Comparison of ENCODE assay signal across 8 cellular contexts in genomic region chr16:29806096-29806579, GRCh38. TPM values are rescaled to one million over a fixed set of nuclear protein-coding genes. Genes with fewer than 3 reads are reported as not detected.
DNase-seq lines count a peak whose midpoint lies in the region; ATAC-seq and TF ChIP-seq lines count a peak whose summit lies in the region.

TSS of gene MAZ (plus strand) at chr16:29806529. CDS start at chr16:29806702, 173 bp downstream.

- H3K23ac ChIP-seq in IMR-90 (ENCODE audit: low read depth, low read length) = peak within 1 kb of the TSS; percentile 96; the same call in 1 of the 2 replicates

- peak within 1 kb of the TSS; percentile 82 to 97; a peak in 2 of 4 replicates for H4K8ac ChIP-seq in IMR-90 (ENCODE audit: low read depth in 2 of 2, low read length in 2 of 2)

- no peak for TF ChIP-seq RAD21 in IMR-90 (IDR thresholded peaks at IDR 0.05; ENCODE audit: low read length)

- CTCF ChIA-PET in IMR-90 (lab: Yijun Ruan, JAX) = no interaction called here

- peaks cover 24% of the 10 kb centered on the region for H4K20me1 ChIP-seq in IMR-90 (ENCODE audit: insufficient read depth, low read length)

- ATAC-seq in IMR-90 (ENCODE audit: low read depth) = peak; percentile 21
- ATAC-seq in effector memory CD8-positive, alpha-beta T cell (replicated peaks) = no peak
- no peak for ATAC-seq in HG03175 (IDR thresholded peaks at IDR 0.05; ENCODE audit: unreplicated experiment)

- H3K9me1 ChIP-seq in IMR-90 (ENCODE audit: insufficient read depth, low read length) = 0 out of 2 replicates have a peak, but pooled peaks cover 3% of the 10 kb centered on the region

- in situ Hi-C loops in IMR-90 (cut with MboI; ENCODE audit: low sequenced_read_pairs) = no loop called here

- peak within 1 kb of the TSS; percentile 75 for H2BK120ac ChIP-seq in IMR-90 (ENCODE audit: low read depth, low read length)

- peak within 1 kb of the TSS; percentile 74 for H4K5ac ChIP-seq in IMR-90 (ENCODE audit: low read depth, low read length)

- peak within 1 kb of the TSS; percentile 86 for H3K9ac ChIP-seq in IMR-90 (ENCODE audit: low read depth, low read length)

- no CpG with 5 or more reads among the region's 67 CpGs for WGBS in IMR-90 (ENCODE audit: extremely low coverage in 2 of 2, insufficient read length in 1 of 2), 2 experiments
- 3% methylated on average over 65 of the region's 67 CpGs for WGBS in thymus

- H3K27ac ChIP-seq in IMR-90 (ENCODE audit: insufficient read depth, low read length) (peak within 1 kb of the TSS; percentile 96), thymus (ENCODE audit: low read depth) (peak within 1 kb of the TSS; percentile 98)

- no peaks in the 10 kb centered on the region for H3K27me3 Mint-ChIP-seq in effector memory CD8-positive, alpha-beta T cell

- H3K4ac ChIP-seq in IMR-90 (ENCODE audit: low read depth, low read length) = peak within 1 kb of the TSS; percentile 91

- intact Hi-C loops in IMR-90 (cut with micrococcal nuclease) = no loop called here

- no peak within 1 kb of the TSS; the same call in 2 of the 3 replicates for H2BK15ac ChIP-seq in IMR-90 (ENCODE audit: low read depth, low read length)

- H3K36me3 Mint-ChIP-seq in effector memory CD8-positive, alpha-beta T cell (ENCODE audit: insufficient read depth) = peaks cover 69% of the 10 kb centered on the region

- peaks cover 4 to 35% of the 10 kb centered on the region in 2 experiments; a peak in 3 of 4 replicates for H3K79me1 ChIP-seq in IMR-90 (ENCODE audit: low read depth in 1 of 2, low read length in 2 of 2)

- H3K27me3 ChIP-seq in IMR-90 (ENCODE audit: control insufficient read depth, insufficient read depth, low read length) = no peaks in the 10 kb centered on the region
- H3K27me3 ChIP-seq in thymus (ENCODE audit: control insufficient read depth, insufficient read depth) = no peaks in the 10 kb centered on the region

- peak within 1 kb of the TSS; percentile 96 to 98 for H3K27ac Mint-ChIP-seq in effector memory CD8-positive, alpha-beta T cell

- BruUV-seq in IMR-90 (replicated peaks; lab: Mats Ljungman, UMichigan) = no TSS peak

- DNase-seq in Daoy (ENCODE audit: low read depth) (no peak), IMR-90 (peak; percentile 91), UCSD-AML1 (lab: John Stamatoyannopoulos, UW; ENCODE audit: unreplicated experiment) (peak; percentile 88), midbrain (lab: John Stamatoyannopoulos, UW) (peak; percentile 78), superior temporal gyrus (ENCODE audit: extremely low spot score) (no peak)
- DNase-seq in effector memory CD8-positive, alpha-beta T cell = peak in 1 of 3 experiments; percentile 59

- H3K4me3 ChIP-seq in IMR-90 (ENCODE audit: insufficient read depth, low read depth, low read length) (peak within 1 kb of the TSS; percentile 79), thymus (ENCODE audit: low read length) (peak within 1 kb of the TSS; percentile 86)

- H2AK9ac ChIP-seq in IMR-90 (replicated peaks; ENCODE audit: low read depth, low read length, poor library complexity) = peak within 1 kb of the TSS; percentile 99

- peak within 1 kb of the TSS; percentile 93 to 96 for H3K4me3 Mint-ChIP-seq in effector memory CD8-positive, alpha-beta T cell

- H3K36me3 ChIP-seq in IMR-90 (ENCODE audit: control insufficient read depth, insufficient read depth, low read length) = peaks cover 21% of the 10 kb centered on the region
- peaks cover 37% of the 10 kb centered on the region for H3K36me3 ChIP-seq in thymus (ENCODE audit: control insufficient read depth, insufficient read depth)

- peaks cover 43 to 47% of the 10 kb centered on the region in 2 donors for H3K4me1 Mint-ChIP-seq in effector memory CD8-positive, alpha-beta T cell (ENCODE audit: low read depth in 2 of 2)

- H2AFZ ChIP-seq in IMR-90 (replicated peaks; ENCODE audit: low read length, poor library complexity) = peak within 1 kb of the TSS; percentile 89

- peak within 1 kb of the TSS; percentile 71 for H3K4me2 ChIP-seq in IMR-90 (ENCODE audit: low read depth, low read length)

- H4K91ac ChIP-seq in IMR-90 (ENCODE audit: insufficient read depth, low read depth, low read length) = peak within 1 kb of the TSS; percentile 88

- TF ChIP-seq POLR2A in IMR-90 (IDR thresholded peaks at IDR 0.05; ENCODE audit: low read depth, low read length) = no peak

- H3K9me3 ChIP-seq in IMR-90 (ENCODE audit: control insufficient read depth, insufficient read depth, low read length) (no peaks in the 10 kb centered on the region), thymus (ENCODE audit: control insufficient read depth) (no peaks in the 10 kb centered on the region)

- H3K56ac ChIP-seq in IMR-90 (ENCODE audit: extremely low read depth, insufficient read depth, low read length) = peak within 1 kb of the TSS; percentile 73

- peak within 1 kb of the TSS; percentile 89 for H2AK5ac ChIP-seq in IMR-90 (ENCODE audit: low read depth, low read length)

- H3K14ac ChIP-seq in IMR-90 (replicated peaks; ENCODE audit: low read depth, low read length) = peak within 1 kb of the TSS; percentile 79

- H3K9me3 Mint-ChIP-seq in effector memory CD8-positive, alpha-beta T cell = no peaks in the 10 kb centered on the region

- no peak for TF ChIP-seq CTCF in IMR-90 (conservative IDR thresholded peaks at IDR 0.05; ENCODE audit: low read depth, low read length)

- peak within 1 kb of the TSS; percentile 40; the same call in 1 of the 2 replicates for H3K18ac ChIP-seq in IMR-90 (ENCODE audit: low read depth, low read length)

- peak within 1 kb of the TSS; percentile 96 for H2BK5ac ChIP-seq in IMR-90 (ENCODE audit: low read depth, low read length, poor library complexity, severe bottlenecking)

- H2BK20ac ChIP-seq in IMR-90 (ENCODE audit: low read depth, low read length) = no peak within 1 kb of the TSS

- dilution Hi-C loops in IMR-90 (cut with HindIII; ENCODE audit: low sequenced_read_pairs, unreplicated experiment) = no loop called here

- POLR2A ChIA-PET in IMR-90 (lab: Charles Lee; ENCODE audit: unreplicated experiment) = interaction anchor here (1.1 kb wide), 1 partner anchor 9 kb away, joined by 5 read pairs; no protein-coding TSS in a partner anchor

- H3K4me1 ChIP-seq in IMR-90 (ENCODE audit: control insufficient read depth, insufficient read depth, low read length) = peaks cover 20% of the 10 kb centered on the region
- peaks cover 30% of the 10 kb centered on the region for H3K4me1 ChIP-seq in thymus (ENCODE audit: control insufficient read depth, insufficient read depth, low read length)

TF ChIP-seq in IMR-90, 13 proteins besides CTCF, POLR2A, EP300 and RAD21:
- TF ChIP-seq MAZ (IDR thresholded peaks at IDR 0.05; ENCODE audit: borderline replicate concordance, low read depth, low read length) (peak; percentile 87; the same call in 1 of the 2 replicates), RCOR1 (IDR thresholded peaks at IDR 0.05; ENCODE audit: insufficient replicate concordance, low read length) (no peak), CEBPB (IDR thresholded peaks at IDR 0.05; ENCODE audit: low read depth, low read length) (no peak)
- TF ChIP-seq, protein P1, sequence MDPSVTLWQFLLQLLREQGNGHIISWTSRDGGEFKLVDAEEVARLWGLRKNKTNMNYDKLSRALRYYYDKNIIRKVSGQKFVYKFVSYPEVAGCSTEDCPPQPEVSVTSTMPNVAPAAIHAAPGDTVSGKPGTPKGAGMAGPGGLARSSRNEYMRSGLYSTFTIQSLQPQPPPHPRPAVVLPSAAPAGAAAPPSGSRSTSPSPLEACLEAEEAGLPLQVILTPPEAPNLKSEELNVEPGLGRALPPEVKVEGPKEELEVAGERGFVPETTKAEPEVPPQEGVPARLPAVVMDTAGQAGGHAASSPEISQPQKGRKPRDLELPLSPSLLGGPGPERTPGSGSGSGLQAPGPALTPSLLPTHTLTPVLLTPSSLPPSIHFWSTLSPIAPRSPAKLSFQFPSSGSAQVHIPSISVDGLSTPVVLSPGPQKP (IDR thresholded peaks at IDR 0.05; ENCODE audit: borderline replicate concordance, low read depth, low read length) = no peak

RNA-seq across cellular contexts. Expression of gene MAZ, which starts in this region (rescaled TPM):
- total RNA-seq in Daoy (2014; rRNA removed; shearing (Covaris generic)) = 120 and 132 TPM in 2 replicates
- 113 and 127 TPM in 2 replicates for total RNA-seq in IMR-90 (2012; rRNA removed)
- polyA plus RNA-seq in IMR-90 (2012; rRNA removed) (124 and 138 TPM in 2 replicates), thymus (178 TPM)
- 55.6 and 129 TPM in 2 replicates for polyA plus RNA-seq in IMR-90 (2012; cell fraction: cytosol; rRNA removed)
- polyA plus RNA-seq in IMR-90 (2012; cell fraction: nucleus; rRNA removed; ENCODE audit: low replicate concordance) = 105 and 180 TPM in 2 replicates

Comparison
In these comparisons a context has a peak if more than half of its experiments do, and no peak if none do; other contexts are left out.
1. DNase-seq: peak in IMR-90 (single experiment), UCSD-AML1 (single experiment) and midbrain (single experiment); none in Daoy (single experiment) and superior temporal gyrus (single experiment).